Comparison of ENCODE assay signal across 1 cellular context in genomic region chr4:142549726-142550463, GRCh38.
TF ChIP-seq lines count a peak whose summit lies in the region.

No MANE protein-coding gene starts in this region.

TF ChIP-seq in HCT116, 20 proteins besides CTCF, POLR2A, EP300 and RAD21 (continued from another document):
- no peak for TF ChIP-seq REST (IDR thresholded peaks at IDR 0.05; ENCODE audit: low read depth)
- TF ChIP-seq EZH2 (IDR thresholded peaks at IDR 0.05): no peak
- TF ChIP-seq CBX3 (IDR thresholded peaks at IDR 0.05; ENCODE audit: low read depth): peak; percentile 86
- peak; percentile 50 for TF ChIP-seq POLR2AphosphoS5 (IDR thresholded peaks at IDR 0.05; ENCODE audit: low read depth, low read length)
- peak; percentile 56; the same call in 1 of the 2 replicates for TF ChIP-seq SIN3A (IDR thresholded peaks at IDR 0.05; ENCODE audit: low read depth)
- no peak; the same call in 1 of the 2 replicates for TF ChIP-seq SRF (IDR thresholded peaks at IDR 0.05; ENCODE audit: low read depth)
- TF ChIP-seq EZH2phosphoT487 (IDR thresholded peaks at IDR 0.05; ENCODE audit: borderline replicate concordance): no peak
